8 cellular contexts compared by ENCODE assay signal in genomic region chr14:75654127-75654732, GRCh38. TPM values are rescaled to one million over a fixed set of nuclear protein-coding genes. Genes with fewer than 3 reads are reported as not detected.
DNase-seq lines count a peak whose midpoint lies in the region; ATAC-seq, FAIRE-seq and TF ChIP-seq lines count a peak whose summit lies in the region.

No MANE protein-coding gene starts in this region.

- DNase-seq in AG10803 (ENCODE audit: low read depth) (peak; percentile 43), LHCN-M2 (ENCODE audit: low read depth) (peak; percentile 58), SK-N-DZ (ENCODE audit: low spot score) (peak; percentile 60), glomerular visceral epithelial cell (ENCODE audit: extremely low spot score) (peak; percentile 72), posterior cingulate gyrus (peak; percentile 55 to 96 (median 85)), urothelium cell line (ENCODE audit: low spot score) (peak; percentile 87)
- DNase-seq in activated naive CD4-positive, alpha-beta T cell (lab: John Stamatoyannopoulos, UW): peak; percentile 68 to 82 (median 74)

- intact Hi-C loops in posterior cingulate gyrus (cut with DNase I): loop anchor here (1.0 kb wide), 1 partner anchor 77 kb away; no protein-coding TSS in a partner anchor

- FAIRE-seq in urothelium cell line (lab: Jason Lieb, UNC): peak; percentile 46

- TF ChIP-seq CTCF in AG10803 (conservative IDR thresholded peaks at IDR 0.05; ENCODE audit: low read length): peak; percentile 99

- H3K4me3 ChIP-seq in AG10803 (ENCODE audit: low read length): no peak overlapping the region

- ATAC-seq in GM18870 (IDR thresholded peaks at IDR 0.05; ENCODE audit: unreplicated experiment): peak; percentile 57

RNA-seq across cellular contexts. Expression of gene ERG28, which starts 6.4 kb away (rescaled TPM):
- total RNA-seq in LHCN-M2 (2014; rRNA removed): 9.1 and 9.8 TPM in 2 replicates
- polyA plus RNA-seq in LHCN-M2 (2012): 17.3 TPM
- 17.3 and 20.4 TPM in 2 replicates for polyA plus RNA-seq in SK-N-DZ (2014; cell fraction: cytosol; rRNA removed)
- 8.4 and 10.8 TPM in 2 replicates for polyA plus RNA-seq in SK-N-DZ (2014; cell fraction: nucleus; rRNA removed)

RNA-seq across cellular contexts. Expression of gene TTLL5, which starts 6.8 kb away (rescaled TPM):
- total RNA-seq in LHCN-M2 (2014; rRNA removed): 12.8 and 22.0 TPM in 2 replicates
- polyA plus RNA-seq in LHCN-M2 (2012): 14.3 TPM
- 12.8 and 20.9 TPM in 2 replicates for polyA plus RNA-seq in SK-N-DZ (2014; cell fraction: cytosol; rRNA removed)
- polyA plus RNA-seq in SK-N-DZ (2014; cell fraction: nucleus; rRNA removed): 11.0 and 12.0 TPM in 2 replicates
